In the genomic region with DNA sequence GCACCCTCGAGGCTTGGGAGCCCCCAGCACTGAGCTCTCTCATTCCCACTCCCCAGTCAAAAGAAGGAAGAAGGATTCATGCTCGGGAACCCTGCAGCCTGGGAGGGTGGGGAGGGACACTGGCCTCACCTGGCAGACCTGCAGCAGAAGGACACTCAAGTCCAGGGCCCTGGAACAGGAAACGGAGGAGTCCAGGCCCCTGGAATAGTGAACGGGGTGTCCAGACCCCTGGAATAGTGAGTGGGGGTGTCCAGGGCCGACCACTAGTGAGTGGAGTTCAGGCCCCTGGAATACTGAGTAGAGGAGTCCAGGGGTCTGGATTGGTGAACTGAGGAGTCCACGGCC, we compare ENCODE assay signal across 29 cellular contexts.
"Had no signal": no experiment of that assay in that cellular context is flagged by ENCODE, and none has a peak within 500 bp of the region (broad histone marks: within the 10 kb centered on the region; RNA-seq: fewer than 3 reads in every experiment).

No MANE protein-coding gene starts in this region.

- H3K9me3 ChIP-seq: MG63, Peyer's patch, SJSA1, SK-N-SH had no signal

- H3K36me3 ChIP-seq: brain microvascular endothelial cell, MG63, Peyer's patch, SJSA1 had no signal

- H3K4me2 ChIP-seq: SK-N-SH had no signal

- H3K9ac ChIP-seq: SK-N-SH had no signal

- ATAC-seq: activated CD8-positive, alpha-beta T cell treated with anti-CD3 and anti-CD28 coated beads for 36 hours; activated naive CD8-positive, alpha-beta T cell treated with anti-CD3 and anti-CD28 coated beads, Interleukin-2, amount 50 U/mL, for 24 hours; activated T-cell treated with anti-CD3 and anti-CD28 coated beads, Interleukin-2, amount 50 U/mL, for 72 hours; PC-3 had no signal

- H3K27ac ChIP-seq: brain microvascular endothelial cell, Peyer's patch, SJSA1 had no signal

- H3K4me3 ChIP-seq: MG63, Peyer's patch, SJSA1 had no signal

- DNase-seq: activated CD4-positive, alpha-beta T cell treated with anti-CD3 and anti-CD28 coated beads, Interleukin-2, amount 10 ng/mL, durations not matched to agents 24 days and 14 days; activated CD4-positive, alpha-beta T cell treated with anti-CD3 and anti-CD28 coated beads, Interleukin-2, amount 50 U/mL, for 4 hours; activated CD8-positive, alpha-beta T cell treated with anti-CD3 and anti-CD28 coated beads for 36 hours; activated naive CD4-positive, alpha-beta T cell treated with anti-CD3 and anti-CD28 coated beads, Interleukin-2, amount 10 ng/mL, durations not matched to agents 7 days and 5 days; activated naive CD8-positive, alpha-beta T cell treated with anti-CD3 and anti-CD28 coated beads, Interleukin-2, amount 50 U/mL, for 24 hours; activated T-cell treated with anti-CD3 and anti-CD28 coated beads, Interleukin-2, amount 50 U/mL, for 1 hour; activated T-cell treated with anti-CD3 and anti-CD28 coated beads, Interleukin-2, amount 50 U/mL, for 72 hours; anterior cingulate cortex; brain microvascular endothelial cell; Kasumi-1; KG1; MG63; NCI-H1048; NCI-H1105 treated with DMSO at 0.1 percent for 48 hours; NCI-H1436; NCI-H1694; NCI-H1930; NCI-H2081 treated with DMSO at 0.1 percent for 48 hours; NCI-H226; NCI-H446 treated with DMSO at 0.1 percent for 48 hours; NCI-H524 treated with DMSO at 0.1 percent for 48 hours; NCI-H748 treated with DMSO at 0.1 percent for 48 hours; NK-92 treated with Interleukin-12 subunit alpha and Interleukin-12 subunit beta, amount 100 ng/mL, for 24 hours; PC-3; RPMI8226; SHP77; SK-N-SH had no signal

- H3K27me3 ChIP-seq: brain microvascular endothelial cell, MG63, Peyer's patch, SJSA1 had no signal

- H3K4me1 ChIP-seq: Peyer's patch, SJSA1 had no signal
